1 cellular context compared by ENCODE assay signal in the genomic region with DNA sequence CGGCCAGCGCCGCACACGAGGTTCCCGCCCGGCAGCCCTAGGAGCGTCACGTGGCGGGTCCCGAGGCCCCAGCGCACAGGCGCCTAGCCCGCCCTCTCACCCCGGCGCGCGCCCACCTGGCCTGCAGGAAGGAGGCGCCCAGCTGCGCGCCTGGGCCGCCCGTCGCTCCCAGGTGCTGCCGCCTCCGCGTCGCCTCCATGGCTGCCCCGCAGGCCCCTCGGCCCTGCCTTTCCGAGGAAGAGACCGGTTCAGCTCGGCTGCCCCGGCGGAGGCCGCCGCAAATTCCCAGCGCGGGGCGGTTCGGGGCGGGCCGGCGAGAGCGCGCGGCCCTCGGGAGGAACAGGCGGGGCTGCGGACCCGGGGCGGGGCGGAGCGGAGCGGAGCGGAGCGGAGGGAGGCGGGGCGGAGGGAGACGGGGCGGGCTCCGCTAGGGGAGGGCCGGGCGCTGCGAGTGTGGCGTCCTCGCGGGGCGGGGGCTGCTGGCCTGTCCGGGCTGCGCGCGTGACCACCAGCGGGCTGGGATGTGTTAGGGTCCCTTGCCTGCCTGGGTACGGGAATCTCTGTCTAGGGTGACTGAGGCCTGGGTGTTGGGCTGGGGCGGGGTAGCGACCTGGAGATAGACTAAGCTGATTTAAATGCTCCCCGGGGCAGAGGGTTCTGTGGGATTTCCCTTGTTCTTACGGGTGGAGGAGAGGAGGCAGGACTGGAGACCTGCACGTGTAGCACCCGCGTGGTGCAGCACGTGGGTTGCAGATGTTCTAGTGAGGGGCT.
TF ChIP-seq lines count a peak whose summit lies in the region.

TSS of gene CLN6 (minus strand) at position 343 of the 771 bp plus-strand sequence. CDS start at position 199, 144 bp downstream.

TF ChIP-seq in K562, 482 proteins besides CTCF, POLR2A, EP300 and RAD21 (continued from another document and continues in another):
- TF ChIP-seq IRF2 (CRISPR knock-in tag; IDR thresholded peaks at IDR 0.05) (peak; percentile 50; the same call in 1 of the 2 replicates), POLR2H (tag; IDR thresholded peaks at IDR 0.05; ENCODE audit: low read depth) (peak; percentile 40; the same call in 1 of the 2 replicates), ZNF224 (CRISPR knock-in tag; IDR thresholded peaks at IDR 0.05) (no peak), HBP1 (CRISPR knock-in tag; IDR thresholded peaks at IDR 0.05) (peak; percentile 66; the same call in 1 of the 2 replicates), DPF2 (IDR thresholded peaks at IDR 0.05) (peak; percentile 24; the same call in 1 of the 2 replicates), SETDB1 (IDR thresholded peaks at IDR 0.05; ENCODE audit: low read length) (peak; percentile 34), GTF2E2 (tag; IDR thresholded peaks at IDR 0.05) (peak; percentile 45; the same call in 1 of the 2 replicates), PRMT5 (CRISPR knock-in tag; IDR thresholded peaks at IDR 0.05) (no peak), FIP1L1 (IDR thresholded peaks at IDR 0.05; ENCODE audit: low read depth, low read length, poor library complexity, severe bottlenecking) (peak; percentile 83), HMGN3 (IDR thresholded peaks at IDR 0.05; ENCODE audit: borderline replicate concordance, extremely low read depth, insufficient read length, low read depth, low read length) (peak; percentile 33), ZBTB8A (IDR thresholded peaks at IDR 0.05; ENCODE audit: partially characterized antibody) (no peak), PHF8 (IDR thresholded peaks at IDR 0.05; ENCODE audit: borderline replicate concordance, low read length) (peak; percentile 98; the same call in 1 of the 2 replicates), CBFB (CRISPR knock-in tag; IDR thresholded peaks at IDR 0.05) (no peak), RB1 (IDR thresholded peaks at IDR 0.05; ENCODE audit: low read depth) (peak; percentile 96), ASH1L (IDR thresholded peaks at IDR 0.05; ENCODE audit: borderline replicate concordance, low read depth, partially characterized antibody) (no peak), ZNF212 (CRISPR knock-in tag; IDR thresholded peaks at IDR 0.05) (no peak), ADNP (tag; IDR thresholded peaks at IDR 0.05) (no peak), SRSF7 (optimal IDR thresholded peaks at IDR 0.05; ENCODE audit: low read depth, low read length) (no peak), ARID1B (IDR thresholded peaks at IDR 0.05) (peak; percentile 47; the same call in 1 of the 2 replicates)
- TF ChIP-seq, protein P1, sequence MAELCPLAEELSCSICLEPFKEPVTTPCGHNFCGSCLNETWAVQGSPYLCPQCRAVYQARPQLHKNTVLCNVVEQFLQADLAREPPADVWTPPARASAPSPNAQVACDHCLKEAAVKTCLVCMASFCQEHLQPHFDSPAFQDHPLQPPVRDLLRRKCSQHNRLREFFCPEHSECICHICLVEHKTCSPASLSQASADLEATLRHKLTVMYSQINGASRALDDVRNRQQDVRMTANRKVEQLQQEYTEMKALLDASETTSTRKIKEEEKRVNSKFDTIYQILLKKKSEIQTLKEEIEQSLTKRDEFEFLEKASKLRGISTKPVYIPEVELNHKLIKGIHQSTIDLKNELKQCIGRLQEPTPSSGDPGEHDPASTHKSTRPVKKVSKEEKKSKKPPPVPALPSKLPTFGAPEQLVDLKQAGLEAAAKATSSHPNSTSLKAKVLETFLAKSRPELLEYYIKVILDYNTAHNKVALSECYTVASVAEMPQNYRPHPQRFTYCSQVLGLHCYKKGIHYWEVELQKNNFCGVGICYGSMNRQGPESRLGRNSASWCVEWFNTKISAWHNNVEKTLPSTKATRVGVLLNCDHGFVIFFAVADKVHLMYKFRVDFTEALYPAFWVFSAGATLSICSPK (IDR thresholded peaks at IDR 0.05; ENCODE audit: borderline replicate concordance): no peak
- TF ChIP-seq, protein P2, sequence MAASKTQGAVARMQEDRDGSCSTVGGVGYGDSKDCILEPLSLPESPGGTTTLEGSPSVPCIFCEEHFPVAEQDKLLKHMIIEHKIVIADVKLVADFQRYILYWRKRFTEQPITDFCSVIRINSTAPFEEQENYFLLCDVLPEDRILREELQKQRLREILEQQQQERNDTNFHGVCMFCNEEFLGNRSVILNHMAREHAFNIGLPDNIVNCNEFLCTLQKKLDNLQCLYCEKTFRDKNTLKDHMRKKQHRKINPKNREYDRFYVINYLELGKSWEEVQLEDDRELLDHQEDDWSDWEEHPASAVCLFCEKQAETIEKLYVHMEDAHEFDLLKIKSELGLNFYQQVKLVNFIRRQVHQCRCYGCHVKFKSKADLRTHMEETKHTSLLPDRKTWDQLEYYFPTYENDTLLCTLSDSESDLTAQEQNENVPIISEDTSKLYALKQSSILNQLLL (CRISPR knock-in tag; IDR thresholded peaks at IDR 0.05; ENCODE audit: borderline replicate concordance): no peak
- TF ChIP-seq, protein P3, sequence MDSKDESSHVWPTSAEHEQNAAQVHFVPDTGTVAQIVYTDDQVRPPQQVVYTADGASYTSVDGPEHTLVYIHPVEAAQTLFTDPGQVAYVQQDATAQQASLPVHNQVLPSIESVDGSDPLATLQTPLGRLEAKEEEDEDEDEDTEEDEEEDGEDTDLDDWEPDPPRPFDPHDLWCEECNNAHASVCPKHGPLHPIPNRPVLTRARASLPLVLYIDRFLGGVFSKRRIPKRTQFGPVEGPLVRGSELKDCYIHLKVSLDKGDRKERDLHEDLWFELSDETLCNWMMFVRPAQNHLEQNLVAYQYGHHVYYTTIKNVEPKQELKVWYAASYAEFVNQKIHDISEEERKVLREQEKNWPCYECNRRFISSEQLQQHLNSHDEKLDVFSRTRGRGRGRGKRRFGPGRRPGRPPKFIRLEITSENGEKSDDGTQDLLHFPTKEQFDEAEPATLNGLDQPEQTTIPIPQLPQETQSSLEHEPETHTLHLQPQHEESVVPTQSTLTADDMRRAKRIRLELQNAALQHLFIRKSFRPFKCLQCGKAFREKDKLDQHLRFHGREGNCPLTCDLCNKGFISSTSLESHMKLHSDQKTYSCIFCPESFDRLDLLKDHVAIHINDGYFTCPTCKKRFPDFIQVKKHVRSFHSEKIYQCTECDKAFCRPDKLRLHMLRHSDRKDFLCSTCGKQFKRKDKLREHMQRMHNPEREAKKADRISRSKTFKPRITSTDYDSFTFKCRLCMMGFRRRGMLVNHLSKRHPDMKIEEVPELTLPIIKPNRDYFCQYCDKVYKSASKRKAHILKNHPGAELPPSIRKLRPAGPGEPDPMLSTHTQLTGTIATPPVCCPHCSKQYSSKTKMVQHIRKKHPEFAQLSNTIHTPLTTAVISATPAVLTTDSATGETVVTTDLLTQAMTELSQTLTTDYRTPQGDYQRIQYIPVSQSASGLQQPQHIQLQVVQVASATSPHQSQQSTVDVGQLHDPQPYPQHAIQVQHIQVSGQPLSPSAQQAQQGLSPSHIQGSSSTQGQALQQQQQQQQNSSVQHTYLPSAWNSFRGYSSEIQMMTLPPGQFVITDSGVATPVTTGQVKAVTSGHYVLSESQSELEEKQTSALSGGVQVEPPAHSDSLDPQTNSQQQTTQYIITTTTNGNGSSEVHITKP (IDR thresholded peaks at IDR 0.05; ENCODE audit: partially characterized antibody): peak; percentile 93
- TF ChIP-seq, protein P4, sequence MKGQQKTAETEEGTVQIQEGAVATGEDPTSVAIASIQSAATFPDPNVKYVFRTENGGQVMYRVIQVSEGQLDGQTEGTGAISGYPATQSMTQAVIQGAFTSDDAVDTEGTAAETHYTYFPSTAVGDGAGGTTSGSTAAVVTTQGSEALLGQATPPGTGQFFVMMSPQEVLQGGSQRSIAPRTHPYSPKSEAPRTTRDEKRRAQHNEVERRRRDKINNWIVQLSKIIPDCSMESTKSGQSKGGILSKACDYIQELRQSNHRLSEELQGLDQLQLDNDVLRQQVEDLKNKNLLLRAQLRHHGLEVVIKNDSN (CRISPR knock-in tag; IDR thresholded peaks at IDR 0.05): peak; percentile 90
- TF ChIP-seq, protein P5, sequence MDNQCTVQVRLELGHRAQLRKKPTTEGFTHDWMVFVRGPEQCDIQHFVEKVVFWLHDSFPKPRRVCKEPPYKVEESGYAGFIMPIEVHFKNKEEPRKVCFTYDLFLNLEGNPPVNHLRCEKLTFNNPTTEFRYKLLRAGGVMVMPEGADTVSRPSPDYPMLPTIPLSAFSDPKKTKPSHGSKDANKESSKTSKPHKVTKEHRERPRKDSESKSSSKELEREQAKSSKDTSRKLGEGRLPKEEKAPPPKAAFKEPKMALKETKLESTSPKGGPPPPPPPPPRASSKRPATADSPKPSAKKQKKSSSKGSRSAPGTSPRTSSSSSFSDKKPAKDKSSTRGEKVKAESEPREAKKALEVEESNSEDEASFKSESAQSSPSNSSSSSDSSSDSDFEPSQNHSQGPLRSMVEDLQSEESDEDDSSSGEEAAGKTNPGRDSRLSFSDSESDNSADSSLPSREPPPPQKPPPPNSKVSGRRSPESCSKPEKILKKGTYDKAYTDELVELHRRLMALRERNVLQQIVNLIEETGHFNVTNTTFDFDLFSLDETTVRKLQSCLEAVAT (IDR thresholded peaks at IDR 0.05): no peak
- TF ChIP-seq, protein P6, sequence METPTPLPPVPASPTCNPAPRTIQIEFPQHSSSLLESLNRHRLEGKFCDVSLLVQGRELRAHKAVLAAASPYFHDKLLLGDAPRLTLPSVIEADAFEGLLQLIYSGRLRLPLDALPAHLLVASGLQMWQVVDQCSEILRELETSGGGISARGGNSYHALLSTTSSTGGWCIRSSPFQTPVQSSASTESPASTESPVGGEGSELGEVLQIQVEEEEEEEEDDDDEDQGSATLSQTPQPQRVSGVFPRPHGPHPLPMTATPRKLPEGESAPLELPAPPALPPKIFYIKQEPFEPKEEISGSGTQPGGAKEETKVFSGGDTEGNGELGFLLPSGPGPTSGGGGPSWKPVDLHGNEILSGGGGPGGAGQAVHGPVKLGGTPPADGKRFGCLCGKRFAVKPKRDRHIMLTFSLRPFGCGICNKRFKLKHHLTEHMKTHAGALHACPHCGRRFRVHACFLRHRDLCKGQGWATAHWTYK (CRISPR knock-in tag; IDR thresholded peaks at IDR 0.05): peak; percentile 29; the same call in 1 of the 2 replicates
